7 cellular contexts compared by ENCODE assay signal in genomic region chr4:176320976-176321361, GRCh38. TPM values are rescaled to one million over a fixed set of nuclear protein-coding genes. Genes with fewer than 3 reads are reported as not detected.
A peak's percentile ranks its signal among the peaks of the same experiment; 100 is the strongest.
DNase-seq lines count a peak whose midpoint lies in the region; ATAC-seq and TF ChIP-seq lines count a peak whose summit lies in the region.

No MANE protein-coding gene starts in this region.

- TF ChIP-seq CTCF in fibroblast of mammary gland (conservative IDR thresholded peaks at IDR 0.05; ENCODE audit: control insufficient read depth, insufficient read depth, low read depth, low read length) (no peak), gastrocnemius medialis (IDR thresholded peaks at IDR 0.05 in 4 of 5, conservative IDR thresholded peaks at IDR 0.05 in 1 of 5) (no peak), omental fat pad (IDR thresholded peaks at IDR 0.05) (no peak), GM13976 (IDR thresholded peaks at IDR 0.05; ENCODE audit: borderline replicate concordance, control extremely low read depth, extremely low read depth, insufficient read depth, missing control alignments) (no peak)

- TF ChIP-seq POLR2A in gastrocnemius medialis (IDR thresholded peaks at IDR 0.05), result no peak

- H3K27me3 ChIP-seq in HAP-1 (ENCODE audit: low read depth), result no peaks in the 10 kb centered on the region
- H3K27me3 ChIP-seq in gastrocnemius medialis, result no peaks in the 10 kb centered on the region

- peak overlapping the region; percentile 88 for H3K9ac ChIP-seq in SK-N-MC (ENCODE audit: insufficient read length)

- H3K4me3 ChIP-seq in HAP-1 (peak overlapping the region; percentile 65), SK-N-MC (peak overlapping the region; percentile 96), fibroblast of mammary gland (ENCODE audit: control insufficient read depth, low read depth, low read length) (peak overlapping the region; percentile 94), gastrocnemius medialis (peak overlapping the region; percentile 74 to 87 (median 80))

- DNase-seq in HAP-1 (ENCODE audit: low spot score in 2 of 2), result no peak
- DNase-seq in SK-N-MC (ENCODE audit: low read depth, low spot score), result no peak
- peak; percentile 22 for DNase-seq in fibroblast of mammary gland (ENCODE audit: low read depth)
- no peak for DNase-seq in gastrocnemius medialis
- DNase-seq in omental fat pad (ENCODE audit: low spot score), result no peak
- DNase-seq in GM13976 (ENCODE audit: low spot score), result no peak

- no peaks in the 10 kb centered on the region for H3K9me3 ChIP-seq in HAP-1
- no peaks in the 10 kb centered on the region for H3K9me3 ChIP-seq in SK-N-MC (ENCODE audit: low read depth, low read length)
- H3K9me3 ChIP-seq in gastrocnemius medialis, result no peaks in the 10 kb centered on the region

- in situ Hi-C loops in HAP-1 (cut with MboI; ENCODE audit: low sequenced_read_pairs) (no loop called here), gastrocnemius medialis (cut with MboI; ENCODE audit: low sequenced_read_pairs in 4 of 4) (no loop called here), GM13976 (cut with MboI; ENCODE audit: low sequenced_read_pairs, unreplicated experiment) (no loop called here)

- ATAC-seq in gastrocnemius medialis (no peak), GM21381 (IDR thresholded peaks at IDR 0.05; ENCODE audit: unreplicated experiment) (no peak), omental fat pad (ENCODE audit: low FRiP score) (no peak)

- H3K27ac ChIP-seq in SK-N-MC (peak overlapping the region; percentile 86; the same call in 1 of the 2 replicates), gastrocnemius medialis (peak overlapping the region; percentile 89 to 96 (median 90))

- H3K4me1 ChIP-seq in HAP-1 (peaks cover 19% of the 10 kb centered on the region), gastrocnemius medialis (peaks cover 24 to 31% of the 10 kb centered on the region in 2 donors)

- intact Hi-C loops in gastrocnemius medialis (cut with DNase I; ENCODE audit: low total_unique reads), result loop anchor here (2.0 to 5.0 kb wide), 4 partner anchors 92 to 1121 kb away; partner anchors contain the start of genes AGA and SPATA4

- H3K36me3 ChIP-seq in HAP-1 (replicated peaks) (no peaks in the 10 kb centered on the region), SK-N-MC (ENCODE audit: insufficient read depth, low read length) (no peaks in the 10 kb centered on the region), gastrocnemius medialis (no peaks in the 10 kb centered on the region)

RNA-seq across cellular contexts. Expression of gene SPCS3, which starts 1.2 kb away (rescaled TPM):
- total RNA-seq in gastrocnemius medialis, result 10 to 100 TPM; 25.7 to 37.7 (median 34.7) TPM
- total RNA-seq in omental fat pad, result 10 to 100 TPM; 72.1 to 84.0 (median 80.6) TPM

RNA-seq across cellular contexts. Expression of gene ASB5, which starts 51.9 kb away (rescaled TPM):
- total RNA-seq in gastrocnemius medialis (100 to 1,000 TPM in 3 of 4 donors, 10 to 100 TPM in 1; 48.7 to 284 (median 179) TPM), omental fat pad (not detected)

Comparison
In these comparisons a context has a peak if more than half of its experiments do, and no peak if none do; other contexts are left out.
1. RNA of gene ASB5, which starts 51.9 kb away (total RNA-seq): 48.7 to 284 TPM in gastrocnemius medialis; not detected in omental fat pad; every median in the first group is over 10 times any median in the second.
2. Peak in every context shown above with its lines, with median percentiles within 50 percentile points of each other: H3K4me3 ChIP-seq.